Comparison of ENCODE assay signal across 11 cellular contexts in genomic region chr12:50934371-50934851, GRCh38.
DNase-seq lines count a peak whose midpoint lies in the region; ATAC-seq lines count a peak whose summit lies in the region.
"Had no signal": no experiment of that assay in that cellular context is flagged by ENCODE, and none has a peak within 500 bp of the region (broad histone marks: within the 10 kb centered on the region; RNA-seq: fewer than 3 reads in every experiment).

No MANE protein-coding gene starts in this region.

- H3K4me3 ChIP-seq in ACC112 (ENCODE audit: low read depth, low read length): peak overlapping the region; percentile 44
- H3K4me3 ChIP-seq: BLaER1 had no signal

- no peak for ATAC-seq in GM21825 (IDR thresholded peaks at IDR 0.05; ENCODE audit: unreplicated experiment)

- H3K79me2 ChIP-seq in ACC112 (ENCODE audit: control insufficient read depth, insufficient read depth, low read length, unreplicated experiment): no peaks in the 10 kb centered on the region

- H3K27me3 ChIP-seq in ACC112 (ENCODE audit: insufficient read depth, low read length): no peaks in the 10 kb centered on the region
- H3K27me3 ChIP-seq: BLaER1 had no signal

- peaks cover 15% of the 10 kb centered on the region for H3K4me1 ChIP-seq in ACC112 (ENCODE audit: control insufficient read depth, insufficient read depth, low read length, unreplicated experiment)
- H3K4me1 ChIP-seq: BLaER1 had no signal

- peak overlapping the region; percentile 49 for H3K27ac ChIP-seq in ACC112 (ENCODE audit: low read depth, low read length)
- H3K27ac ChIP-seq: BLaER1 had no signal

- peak overlapping the region; percentile 43 for H2AFZ ChIP-seq in ACC112 (ENCODE audit: low read length, unreplicated experiment)

- DNase-seq in OCI-M1 (lab: John Stamatoyannopoulos, UW): peak; percentile 48
- DNase-seq in fibroblast of peridontal ligament (ENCODE audit: extremely low read depth): peak; percentile 48
- peak; percentile 34 for DNase-seq in non-pigmented ciliary epithelial cell (ENCODE audit: low read depth)
- DNase-seq in stimulated activated naive CD4-positive, alpha-beta T cell (lab: John Stamatoyannopoulos, UW): no peak
- no peak for DNase-seq in islet precursor cell
- DNase-seq in NCI-H524 (lab: John Stamatoyannopoulos, UW): no peak
- DNase-seq: kidney glomerular epithelial cell, NCI-H2029 treated with DMSO at 0.1 percent for 48 hours had no signal

- H3K36me3 ChIP-seq in ACC112 (ENCODE audit: insufficient read depth, low read length): peaks cover 8% of the 10 kb centered on the region

Comparison
In these comparisons a context has a peak if more than half of its experiments do, and no peak if none do; other contexts are left out.
1. DNase-seq: peak in OCI-M1 (single experiment), fibroblast of peridontal ligament (single experiment) and non-pigmented ciliary epithelial cell (single experiment); none in stimulated activated naive CD4-positive, alpha-beta T cell (0 of 6), islet precursor cell (single experiment) and NCI-H524 (0 of 2).